8 cellular contexts compared by ENCODE assay signal in the genomic region with DNA sequence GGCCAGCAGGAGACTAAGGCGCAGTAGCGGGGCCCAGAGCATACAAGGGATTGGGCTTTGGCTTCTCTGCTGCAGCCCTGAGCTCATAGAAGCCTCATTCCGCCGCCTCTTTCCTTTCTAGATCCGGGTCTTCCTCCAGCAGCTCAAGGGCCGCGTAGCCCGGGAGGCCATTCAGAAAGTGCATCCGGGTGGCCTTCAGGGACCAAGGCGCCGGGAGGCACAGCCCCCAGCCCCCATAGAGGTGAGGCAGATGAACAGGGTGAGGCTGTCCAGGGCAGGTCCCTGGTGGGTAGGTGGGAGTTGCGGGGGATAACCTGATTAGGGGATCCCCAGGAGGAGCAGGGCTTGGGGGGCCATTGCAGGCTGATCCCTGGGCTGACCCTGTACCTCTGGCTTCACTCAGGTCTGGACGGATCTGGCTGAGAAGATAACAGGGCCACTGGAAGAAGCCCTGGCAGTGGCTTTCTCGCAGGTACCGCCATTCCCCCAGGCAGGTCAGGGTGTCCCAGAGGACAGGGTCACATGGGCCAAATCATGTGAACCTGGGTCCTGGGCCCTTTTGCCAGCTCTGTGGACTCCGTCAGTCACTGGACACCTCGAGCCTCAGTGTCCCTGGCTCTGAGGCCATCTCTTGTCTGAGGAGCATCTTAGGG. TPM values are rescaled to one million over a fixed set of nuclear protein-coding genes. Genes with fewer than 3 reads are reported as not detected.
DNase-seq lines count a peak whose midpoint lies in the region; ATAC-seq and TF ChIP-seq lines count a peak whose summit lies in the region.

No MANE protein-coding gene starts in this region.

- peaks cover 34% of the 10 kb centered on the region for H3K27me3 Mint-ChIP-seq in nephron progenitor cell (ENCODE audit: low read depth, poor library complexity)

- H3K79me2 ChIP-seq in Loucy (ENCODE audit: insufficient read depth, low read length), result no peaks in the 10 kb centered on the region

- peaks cover 0 to 78% (median 64%) of the 10 kb centered on the region in 11 experiments; a peak in 21 of 22 replicates for H4K20me1 ChIP-seq in BLaER1 treated with 17β-estradiol and CSF1 and Interleukin-3, amounts not matched to agents 10 nM and 100 nM
- H4K20me1 ChIP-seq in Loucy (ENCODE audit: insufficient read depth, low read length, poor library complexity, severe bottlenecking), result peaks cover 8% of the 10 kb centered on the region

- no peaks in the 10 kb centered on the region for H3K9me2 ChIP-seq in Loucy (replicated peaks; ENCODE audit: low read depth, low read length)

- no peaks in the 10 kb centered on the region for H3K9me3 ChIP-seq in BLaER1 treated with 17β-estradiol and CSF1 and Interleukin-3, amounts not matched to agents 10 nM and 100 nM (replicated peaks in 1 of 11)
- no peaks in the 10 kb centered on the region for H3K9me3 ChIP-seq in Loucy (ENCODE audit: insufficient read depth, low read depth, low read length)

- peak overlapping the region; percentile 57 to 73 (median 63) for H3K4me3 ChIP-seq in BLaER1 treated with 17β-estradiol and CSF1 and Interleukin-3, amounts not matched to agents 10 nM and 100 nM
- peak overlapping the region; percentile 82 for H3K4me3 ChIP-seq in Loucy (ENCODE audit: low read length, poor library complexity, severe bottlenecking)

- H2AFZ ChIP-seq in Loucy (ENCODE audit: low read length), result peak overlapping the region; percentile 64; the same call in 1 of the 2 replicates

- H3K36me3 ChIP-seq in BLaER1 treated with 17β-estradiol and CSF1 and Interleukin-3, amounts not matched to agents 10 nM and 100 nM, result peaks cover 13 to 21% (median 15%) of the 10 kb centered on the region in 11 experiments; a peak in 21 of 22 replicates
- no peaks in the 10 kb centered on the region for H3K36me3 ChIP-seq in Loucy (ENCODE audit: insufficient read depth, low read length)

- H3K4me1 ChIP-seq in BLaER1 treated with 17β-estradiol and CSF1 and Interleukin-3, amounts not matched to agents 10 nM and 100 nM, result peaks cover 66 to 79% (median 71%) of the 10 kb centered on the region in 10 experiments
- peaks cover 15% of the 10 kb centered on the region for H3K4me1 ChIP-seq in Loucy (ENCODE audit: insufficient read depth, low read length, poor library complexity, severe bottlenecking)

- DNase-seq in nephron progenitor cell, result no peak
- DNase-seq in LoVo (ENCODE audit: low spot score), result no peak
- no peak for DNase-seq in left lobe of liver (ENCODE audit: low spot score)
- DNase-seq in activated CD4-positive, alpha-beta T cell treated with anti-CD3 and anti-CD28 coated beads, Interleukin-2, amount 50 U/mL, for 48 hours, result no peak

- ATAC-seq in HG02642 (IDR thresholded peaks at IDR 0.05; ENCODE audit: poor library complexity, unreplicated experiment) (no peak), left lobe of liver (no peak)

- H3K4me1 Mint-ChIP-seq in nephron progenitor cell, result peaks cover 40% of the 10 kb centered on the region

- H3K27ac Mint-ChIP-seq in nephron progenitor cell, result peak overlapping the region; percentile 81

- peaks cover 35 to 46% (median 36%) of the 10 kb centered on the region in 11 experiments for H3K27me3 ChIP-seq in BLaER1 treated with 17β-estradiol and CSF1 and Interleukin-3, amounts not matched to agents 10 nM and 100 nM
- no peaks in the 10 kb centered on the region for H3K27me3 ChIP-seq in Loucy (ENCODE audit: insufficient read depth, low read length, poor library complexity, severe bottlenecking)

- H3K9me3 Mint-ChIP-seq in nephron progenitor cell, result no peaks in the 10 kb centered on the region

- peak overlapping the region; percentile 94 to 100 (median 99) for H3K4me2 ChIP-seq in BLaER1 treated with 17β-estradiol and CSF1 and Interleukin-3, amounts not matched to agents 10 nM and 100 nM
- H3K4me2 ChIP-seq in Loucy (ENCODE audit: low read depth, low read length, poor library complexity, severe bottlenecking), result peak overlapping the region; percentile 94

- H3K9ac ChIP-seq in BLaER1 treated with 17β-estradiol and CSF1 and Interleukin-3, amounts not matched to agents 10 nM and 100 nM, result peak overlapping the region; percentile 66 to 88 (median 78)
- peak overlapping the region; percentile 73 for H3K9ac ChIP-seq in Loucy (ENCODE audit: low read depth, low read length, poor library complexity, severe bottlenecking)

- peaks cover 4% of the 10 kb centered on the region for H3K36me3 Mint-ChIP-seq in nephron progenitor cell (ENCODE audit: low read depth)

- H3K4me3 Mint-ChIP-seq in nephron progenitor cell, result peak overlapping the region; percentile 85

- no peaks in the 10 kb centered on the region for H3F3A ChIP-seq in Loucy (ENCODE audit: low read depth)

- peak overlapping the region; percentile 54 to 85 (median 71) for H3K27ac ChIP-seq in BLaER1 treated with 17β-estradiol and CSF1 and Interleukin-3, amounts not matched to agents 10 nM and 100 nM
- peak overlapping the region; percentile 69 for H3K27ac ChIP-seq in cingulate gyrus (ENCODE audit: low read depth, low read length)

- TF ChIP-seq CTCF in Loucy (conservative IDR thresholded peaks at IDR 0.05; ENCODE audit: low read length), result no peak
- no peak for TF ChIP-seq CTCF in nephron progenitor cell (IDR thresholded peaks at IDR 0.05)

RNA-seq across cellular contexts. Expression of gene SNAPC2, which starts 1.3 kb away (rescaled TPM):
- 4.1 TPM for total RNA-seq in left lobe of liver

RNA-seq across cellular contexts. Expression of gene CTXN1, which starts 4.5 kb away (rescaled TPM):
- not detected for total RNA-seq in left lobe of liver

RNA-seq across cellular contexts. Expression of gene TGFBR3L, which starts 6.8 kb away (rescaled TPM):
- 3.4 TPM for total RNA-seq in left lobe of liver

RNA-seq across cellular contexts. Expression of gene MAP2K7, which starts 17.8 kb away (rescaled TPM):
- 20.8 TPM for total RNA-seq in left lobe of liver

RNA-seq across cellular contexts. Expression of gene TIMM44, which starts 22.0 kb away (rescaled TPM):
- 33.5 TPM for total RNA-seq in left lobe of liver
